In genomic region chr21:43910460-43910859, GRCh38 we compare ENCODE assay signal across 27 cellular contexts. TPM values are rescaled to one million over a fixed set of nuclear protein-coding genes. Genes with fewer than 3 reads are reported as not detected.
DNase-seq lines count a peak whose midpoint lies in the region; ATAC-seq, FAIRE-seq and TF ChIP-seq lines count a peak whose summit lies in the region.
"Had no signal": no experiment of that assay in that cellular context is flagged by ENCODE, and none has a peak within 500 bp of the region (broad histone marks: within the 10 kb centered on the region; RNA-seq: fewer than 3 reads in every experiment).

No MANE protein-coding gene starts in this region.

- no peaks in the 10 kb centered on the region for H3K27me3 Mint-ChIP-seq in activated naive CD8-positive, alpha-beta T cell treated with anti-CD3 and anti-CD28 coated beads for 36 hours
- H3K27me3 Mint-ChIP-seq in mesothelial cell of epicardium (ENCODE audit: low read depth) = no peaks in the 10 kb centered on the region
- H3K27me3 Mint-ChIP-seq in activated CD4-positive, alpha-beta memory T cell treated with anti-CD3 and anti-CD28 coated beads for 36 hours = no peaks in the 10 kb centered on the region

- H3K9me3 Mint-ChIP-seq in activated naive CD8-positive, alpha-beta T cell treated with anti-CD3 and anti-CD28 coated beads for 36 hours = peaks cover 9% of the 10 kb centered on the region
- H3K9me3 Mint-ChIP-seq in mesothelial cell of epicardium = peaks cover 10% of the 10 kb centered on the region
- H3K9me3 Mint-ChIP-seq in activated CD4-positive, alpha-beta memory T cell treated with anti-CD3 and anti-CD28 coated beads for 36 hours = peaks cover 10% of the 10 kb centered on the region

- peaks cover 14% of the 10 kb centered on the region for H3K4me1 Mint-ChIP-seq in activated naive CD8-positive, alpha-beta T cell treated with anti-CD3 and anti-CD28 coated beads for 36 hours
- H3K4me1 Mint-ChIP-seq in mesothelial cell of epicardium = peaks cover 22% of the 10 kb centered on the region
- peaks cover 22% of the 10 kb centered on the region for H3K4me1 Mint-ChIP-seq in activated CD4-positive, alpha-beta memory T cell treated with anti-CD3 and anti-CD28 coated beads for 36 hours (ENCODE audit: low read depth)

- CTCF ChIA-PET in activated CD4-positive, alpha-beta memory T cell treated with anti-CD3 and anti-CD28 coated beads for 36 hours (lab: Charles Lee) = no interaction called here

- H3K9me3 ChIP-seq in small intestine (ENCODE audit: control insufficient read depth, low read depth) = no peaks in the 10 kb centered on the region
- H3K9me3 ChIP-seq: colonic mucosa, right lobe of liver, upper lobe of right lung had no signal

- H3K36me3 Mint-ChIP-seq in activated naive CD8-positive, alpha-beta T cell treated with anti-CD3 and anti-CD28 coated beads for 36 hours = peaks cover 25% of the 10 kb centered on the region
- H3K36me3 Mint-ChIP-seq in mesothelial cell of epicardium = peaks cover 32% of the 10 kb centered on the region
- H3K36me3 Mint-ChIP-seq in activated CD4-positive, alpha-beta memory T cell treated with anti-CD3 and anti-CD28 coated beads for 36 hours = peaks cover 26% of the 10 kb centered on the region

- H3K4me1 ChIP-seq in small intestine (ENCODE audit: control insufficient read depth in 2 of 2, insufficient read depth in 1 of 2, low read depth in 1 of 2, low read length in 1 of 2) = peaks cover 0 to 2% of the 10 kb centered on the region in 2 donors
- H3K4me1 ChIP-seq: colonic mucosa had no signal

- H3K27me3 ChIP-seq in H7 (ENCODE audit: control insufficient read depth, insufficient read depth, low read length) (no peaks in the 10 kb centered on the region), small intestine (ENCODE audit: control insufficient read depth in 2 of 2, insufficient read depth in 2 of 2, low read length in 2 of 2) (no peaks in the 10 kb centered on the region)
- H3K27me3 ChIP-seq: colonic mucosa, right lobe of liver, upper lobe of right lung had no signal

- H3K4me3 Mint-ChIP-seq in activated naive CD8-positive, alpha-beta T cell treated with anti-CD3 and anti-CD28 coated beads for 36 hours = no peak overlapping the region
- no peak overlapping the region for H3K4me3 Mint-ChIP-seq in mesothelial cell of epicardium
- no peak overlapping the region for H3K4me3 Mint-ChIP-seq in activated CD4-positive, alpha-beta memory T cell treated with anti-CD3 and anti-CD28 coated beads for 36 hours
- H3K4me3 Mint-ChIP-seq: activated T-cell treated with anti-CD3 and anti-CD28 coated beads, Interleukin-2, amount 50 U/mL, for 4 hours; CD14-positive monocyte; stimulated activated effector memory CD8-positive, alpha-beta T cell treated with anti-CD3 and anti-CD28 coated beads, Interleukin-12 subunit alpha, Interleukin-12 subunit beta, amount 100 ng/mL, for 72 hours had no signal

- no peaks in the 10 kb centered on the region for H3K36me3 ChIP-seq in H7 (replicated peaks; ENCODE audit: control insufficient read depth, insufficient read depth, low read length)
- H3K36me3 ChIP-seq in small intestine (ENCODE audit: control insufficient read depth in 2 of 2, insufficient read depth in 2 of 2, low read length in 2 of 2) = peaks cover 0 to 2% of the 10 kb centered on the region in 2 donors
- H3K36me3 ChIP-seq: colonic mucosa, upper lobe of right lung had no signal

- H3K27ac ChIP-seq in small intestine (ENCODE audit: low read depth in 1 of 2, low read length in 1 of 2) = no peak overlapping the region
- H3K27ac ChIP-seq: colonic mucosa, parathyroid adenoma, right lobe of liver, upper lobe of right lung had no signal

- peak; percentile 45 for DNase-seq in H7
- no peak for DNase-seq in activated naive CD8-positive, alpha-beta T cell treated with anti-CD3 and anti-CD28 coated beads for 36 hours
- DNase-seq in mesothelial cell of epicardium (ENCODE audit: low spot score in 2 of 2, unreplicated experiment in 2 of 2) = no peak
- peak; percentile 72 for DNase-seq in small intestine
- no peak for DNase-seq in activated CD4-positive, alpha-beta memory T cell treated with anti-CD3 and anti-CD28 coated beads for 36 hours
- no peak for DNase-seq in activated CD4-positive, alpha-beta T cell treated with anti-CD3 and anti-CD28 coated beads, Interleukin-2, amount 50 U/mL, for 4 hours
- DNase-seq: activated CD4-positive, alpha-beta T cell treated with anti-CD3 and anti-CD28 coated beads for 4 hours; activated naive CD4-positive, alpha-beta T cell; activated T-cell treated with anti-CD3 and anti-CD28 coated beads, Interleukin-2, amount 50 U/mL, for 4 hours; amygdala; colonic mucosa; effector memory CD4-positive, alpha-beta T cell; GOT3; IMR-90; NCI-H1048; NCI-H187; PC-3; right lobe of liver; stimulated activated CD4-positive, alpha-beta T cell treated with anti-CD3 and anti-CD28 coated beads, Interleukin-4, amount 100 ng/mL, for 24 hours; upper lobe of right lung had no signal

- H3K4me3 ChIP-seq in H7 (ENCODE audit: insufficient read depth, low read depth, low read length) (no peak overlapping the region), small intestine (ENCODE audit: low read depth in 1 of 2, low read length in 2 of 2) (no peak overlapping the region)
- H3K4me3 ChIP-seq: colonic mucosa, lung, right lobe of liver, upper lobe of right lung had no signal

- ATAC-seq in HG03342 (IDR thresholded peaks at IDR 0.05; ENCODE audit: unreplicated experiment) = no peak
- ATAC-seq: activated T-cell treated with anti-CD3 and anti-CD28 coated beads, Interleukin-2, amount 50 U/mL, for 4 hours; PC-3; stimulated activated effector memory CD8-positive, alpha-beta T cell treated with anti-CD3 and anti-CD28 coated beads, Interleukin-12 subunit alpha, Interleukin-12 subunit beta, amount 100 ng/mL, for 72 hours had no signal

- TF ChIP-seq CTCF in mesothelial cell of epicardium (IDR thresholded peaks at IDR 0.05; ENCODE audit: unreplicated experiment) = no peak

- POLR2A ChIA-PET in activated CD4-positive, alpha-beta memory T cell treated with anti-CD3 and anti-CD28 coated beads for 36 hours (lab: Charles Lee) = no interaction called here

- no peak for FAIRE-seq in small intestine (lab: Jason Lieb, UNC)
- FAIRE-seq: bronchial epithelial cell, keratinocyte had no signal

- intact Hi-C loops in activated CD4-positive, alpha-beta memory T cell treated with anti-CD3 and anti-CD28 coated beads for 36 hours (cut with micrococcal nuclease) = no loop called here

- WGBS in small intestine, 3 donors = 45 to 62% (median 60%) methylated on average over 7 of the region's 7 CpGs

- H3K27ac Mint-ChIP-seq in activated naive CD8-positive, alpha-beta T cell treated with anti-CD3 and anti-CD28 coated beads for 36 hours = peak overlapping the region; percentile 54
- H3K27ac Mint-ChIP-seq in mesothelial cell of epicardium = peak overlapping the region; percentile 72
- H3K27ac Mint-ChIP-seq in activated CD4-positive, alpha-beta memory T cell treated with anti-CD3 and anti-CD28 coated beads for 36 hours = no peak overlapping the region

RNA-seq across cellular contexts. Expression of gene AGPAT3, which starts 45.4 kb away (rescaled TPM):
- total RNA-seq in H7 (2014; rRNA removed; shearing (Covaris generic)) = 9.2 and 11.4 TPM in 2 replicates
- total RNA-seq in activated naive CD8-positive, alpha-beta T cell treated with anti-CD3 and anti-CD28 coated beads for 36 hours = 10 to 100 TPM; 61.2 to 66.0 TPM
- 69.6 to 71.0 TPM (median 71.0 TPM) in 3 replicates for total RNA-seq in mesothelial cell of epicardium
- polyA plus RNA-seq in small intestine = 10 to 100 TPM; 21.3 to 43.9 (median 41.6) TPM
- total RNA-seq in activated CD4-positive, alpha-beta memory T cell treated with anti-CD3 and anti-CD28 coated beads for 36 hours = 10 to 100 TPM; 71.4 to 82.4 TPM

Comparison
In these comparisons a context has a peak if more than half of its experiments do, and no peak if none do; other contexts are left out.
1. DNase-seq: peak in H7 (single experiment) and small intestine (single experiment); none in activated naive CD8-positive, alpha-beta T cell treated with anti-CD3 and anti-CD28 coated beads for 36 hours (single experiment), mesothelial cell of epicardium (0 of 2), activated CD4-positive, alpha-beta memory T cell treated with anti-CD3 and anti-CD28 coated beads for 36 hours (single experiment) and activated CD4-positive, alpha-beta T cell treated with anti-CD3 and anti-CD28 coated beads, Interleukin-2, amount 50 U/mL, for 4 hours (0 of 2).